In the genomic region with DNA sequence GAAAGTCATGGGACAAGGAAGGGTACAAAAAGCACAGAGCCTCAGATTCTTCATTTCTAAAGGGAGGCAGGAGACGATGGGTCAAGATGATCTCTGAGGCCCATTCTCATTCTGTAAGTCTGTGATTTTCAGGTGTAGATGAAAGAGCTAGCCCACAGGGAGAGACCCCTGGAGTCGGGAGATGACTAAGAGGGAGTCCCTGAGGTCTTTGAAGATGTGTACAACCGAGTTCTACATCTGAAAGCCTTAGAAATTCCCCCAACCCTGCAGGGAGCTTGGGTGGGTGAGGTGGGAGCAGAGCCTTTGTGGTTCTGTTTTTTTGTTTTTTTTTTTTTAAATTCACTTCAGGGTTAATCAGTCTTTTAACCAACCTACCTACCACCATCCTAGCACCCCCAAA, we compare ENCODE assay signal across 17 cellular contexts. TPM values are rescaled to one million over a fixed set of nuclear protein-coding genes. Genes with fewer than 3 reads are reported as not detected.
"Had no signal": no experiment of that assay in that cellular context is flagged by ENCODE, and none has a peak within 500 bp of the region (broad histone marks: within the 10 kb centered on the region; RNA-seq: fewer than 3 reads in every experiment).

No MANE protein-coding gene starts in this region.

- H3K9me3 ChIP-seq: gastroesophageal sphincter, mucosa of descending colon, thyroid gland, uterus had no signal

- H3K4me3 ChIP-seq: gastroesophageal sphincter, mucosa of descending colon, thyroid gland, uterus had no signal

- ATAC-seq: activated T-helper 17 cell treated with anti-CD3 and anti-CD28 coated beads, Interleukin-2, amount 50 U/mL, for 72 hours; gastroesophageal sphincter; left ventricle myocardium superior; mucosa of descending colon; naive thymus-derived CD4-positive, alpha-beta T cell had no signal

- H3K27ac ChIP-seq: gastroesophageal sphincter, thyroid gland, uterus had no signal

- H3K36me3 ChIP-seq: gastroesophageal sphincter, thyroid gland, uterus had no signal

- DNase-seq: activated CD4-positive, alpha-beta T cell treated with anti-CD3 and anti-CD28 coated beads for 1 hour; activated CD4-positive, alpha-beta T cell treated with anti-CD3 and anti-CD28 coated beads, Interleukin-2, amount 50 U/mL, for 4 hours; activated naive CD4-positive, alpha-beta T cell treated with Interleukin-2 at 50 U/mL for 16 hours; activated T-cell treated with anti-CD3 and anti-CD28 coated beads for 4 hours; erythroblast; left ventricle myocardium superior; mucosa of descending colon; naive thymus-derived CD4-positive, alpha-beta T cell; stimulated activated CD4-positive, alpha-beta T cell treated with anti-CD3 and anti-CD28 coated beads, Interleukin-2, amount 100 ng/mL, for 48 hours; thyroid gland; uterus had no signal

RNA-seq across cellular contexts. Expression of gene WNT10B, which starts 3.1 kb away (rescaled TPM):
- total RNA-seq: kidney epithelial cell had no signal

RNA-seq across cellular contexts. Expression of gene WNT1, which starts 9.7 kb away (rescaled TPM):
- total RNA-seq: activated T-helper 17 cell treated with anti-CD3 and anti-CD28 coated beads, Interleukin-2, amount 50 U/mL, for 72 hours; dermis microvascular lymphatic vessel endothelial cell; gastroesophageal sphincter; kidney epithelial cell; left ventricle myocardium superior; mucosa of descending colon; posterior vena cava; skeletal muscle tissue; thyroid gland; uterus had no signal

RNA-seq across cellular contexts. Expression of gene DDN, which starts 30.7 kb away (rescaled TPM):
- total RNA-seq: gastroesophageal sphincter, posterior vena cava had no signal
- polyA plus RNA-seq: naive thymus-derived CD4-positive, alpha-beta T cell had no signal
